Comparison of ENCODE assay signal across 20 cellular contexts in the genomic region with DNA sequence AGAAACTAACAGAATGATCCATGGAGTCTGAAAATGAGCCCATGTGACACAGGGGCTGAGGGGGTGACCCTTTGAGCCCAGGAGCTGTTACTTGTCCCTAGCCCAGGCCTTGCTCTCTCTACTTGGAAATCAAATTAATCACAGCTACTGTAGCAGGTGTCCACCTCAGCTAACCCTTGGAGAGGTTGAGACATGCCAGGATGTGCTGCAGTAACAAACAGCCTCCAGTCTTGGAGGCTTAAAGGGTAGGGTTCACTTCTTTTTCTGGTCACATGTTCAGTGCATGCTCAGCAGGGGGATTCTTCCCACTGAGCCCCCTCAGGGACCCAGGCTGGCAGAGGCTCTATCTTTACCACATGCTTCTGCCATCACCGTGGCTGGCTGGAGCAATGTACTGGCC. TPM values are rescaled to one million over a fixed set of nuclear protein-coding genes. Genes with fewer than 3 reads are reported as not detected.
DNase-seq lines count a peak whose midpoint lies in the region; ATAC-seq, FAIRE-seq and TF ChIP-seq lines count a peak whose summit lies in the region.
"Had no signal": no experiment of that assay in that cellular context is flagged by ENCODE, and none has a peak within 500 bp of the region (broad histone marks: within the 10 kb centered on the region; RNA-seq: fewer than 3 reads in every experiment).

No MANE protein-coding gene starts in this region.

- peaks cover 12% of the 10 kb centered on the region for H3K36me3 Mint-ChIP-seq in neural progenitor cell

- peaks cover 23% of the 10 kb centered on the region for H3K27me3 Mint-ChIP-seq in neural progenitor cell (ENCODE audit: insufficient read depth, low read depth)
- H3K27me3 Mint-ChIP-seq: CD4-positive, CD25-positive, alpha-beta regulatory T cell had no signal

- TF ChIP-seq EP300 in HepG2 (IDR thresholded peaks at IDR 0.05; ENCODE audit: low read depth in 2 of 2, low read length in 2 of 2), result no peak
- no peak for TF ChIP-seq EP300 in HepG2 (CRISPR knock-in tag; IDR thresholded peaks at IDR 0.05; ENCODE audit: borderline replicate concordance)

- DNase-seq in HepG2 (ENCODE audit: low spot score), result no peak
- DNase-seq in right lobe of liver, result no peak
- no peak for DNase-seq in Panc1 (ENCODE audit: low read depth, low spot score)
- DNase-seq in neuronal stem cell (ENCODE audit: low spot score), result no peak
- no peak for DNase-seq in neural progenitor cell (ENCODE audit: low spot score)
- no peak for DNase-seq in activated CD8-positive, alpha-beta memory T cell treated with anti-CD3 and anti-CD28 coated beads, Interleukin-2, amount 50 U/mL, for 4 hours
- DNase-seq: 8988T; Caco-2; CD4-positive, CD25-positive, alpha-beta regulatory T cell; CD8-positive, alpha-beta T cell; DMS153; DND-41; GM23248; H7; HCEC 1CT had no signal

- intact Hi-C loops in HepG2 (cut with micrococcal nuclease; ENCODE audit: unreplicated experiment), result no loop called here
- intact Hi-C loops in right lobe of liver (cut with DNase I), result no loop called here
- intact Hi-C loops in Panc1 (cut with micrococcal nuclease; ENCODE audit: unreplicated experiment), result no loop called here

- WGBS in HepG2 (ENCODE audit: low lambda C conversion rate), result 100% methylated on average over 1 of the region's 1 CpG
- 100% methylated on average over 1 of the region's 1 CpG for WGBS in right lobe of liver (ENCODE audit: insufficient coverage, low coverage, low lambda C conversion rate, missing lambda C conversion rate)
- no CpG with 5 or more reads among the region's 1 CpG for WGBS in neuronal stem cell (ENCODE audit: extremely low coverage in 2 of 2, insufficient read length in 2 of 2, insufficient replicate concordance in 1 of 2), 2 donors

- H3K27me3 ChIP-seq in HepG2 (ENCODE audit: control insufficient read depth in 1 of 2, insufficient read depth in 2 of 2, low read length in 2 of 2), result no peaks in the 10 kb centered on the region
- H3K27me3 ChIP-seq in right lobe of liver, result no peaks in the 10 kb centered on the region
- H3K27me3 ChIP-seq in Panc1 (ENCODE audit: control insufficient read depth, insufficient read depth, low read length), result no peaks in the 10 kb centered on the region
- no peaks in the 10 kb centered on the region for H3K27me3 ChIP-seq in neuronal stem cell (ENCODE audit: control insufficient read depth in 3 of 3, insufficient read depth in 3 of 3, low read depth in 1 of 3, low read length in 3 of 3)
- no peaks in the 10 kb centered on the region for H3K27me3 ChIP-seq in neural progenitor cell

- no peak overlapping the region for H3K4ac ChIP-seq in neuronal stem cell (ENCODE audit: low read length)

- H3K4me3 Mint-ChIP-seq in neural progenitor cell, result no peak overlapping the region
- H3K4me3 Mint-ChIP-seq: CD4-positive, CD25-positive, alpha-beta regulatory T cell; CD8-positive, alpha-beta T cell had no signal

- H3K9me3 ChIP-seq in HepG2 (ENCODE audit: low read length) (no peaks in the 10 kb centered on the region), right lobe of liver (no peaks in the 10 kb centered on the region), Panc1 (ENCODE audit: control insufficient read depth, insufficient read depth, low read depth, low read length) (no peaks in the 10 kb centered on the region), neuronal stem cell (replicated peaks in 1 of 2; ENCODE audit: control insufficient read depth in 2 of 2, insufficient read depth in 1 of 2, low read depth in 1 of 2, low read length in 2 of 2) (peaks cover 0 to 2% of the 10 kb centered on the region in 2 donors), neural progenitor cell (ENCODE audit: low read depth) (no peaks in the 10 kb centered on the region)
- H3K9me3 ChIP-seq: Caco-2 had no signal

- H3K79me2 ChIP-seq in HepG2 (ENCODE audit: insufficient read depth, low read length) (no peaks in the 10 kb centered on the region), neural progenitor cell (ENCODE audit: low read depth) (no peaks in the 10 kb centered on the region)

- no peaks in the 10 kb centered on the region for H3K79me1 ChIP-seq in neuronal stem cell (ENCODE audit: low read depth, low read length)

- H3K4me1 ChIP-seq in HepG2 (ENCODE audit: insufficient read depth, low read length), result no peaks in the 10 kb centered on the region
- H3K4me1 ChIP-seq in right lobe of liver, result peaks cover 0 to 9% (median 0%) of the 10 kb centered on the region in 4 donors
- H3K4me1 ChIP-seq in Panc1 (ENCODE audit: control insufficient read depth, insufficient read depth, low read length), result no peaks in the 10 kb centered on the region; the same call in 1 of the 2 replicates
- peaks cover 0 to 11% of the 10 kb centered on the region in 2 donors for H3K4me1 ChIP-seq in neuronal stem cell (ENCODE audit: control insufficient read depth in 2 of 2, insufficient read depth in 1 of 2, low read depth in 1 of 2, low read length in 2 of 2)
- peaks cover 27% of the 10 kb centered on the region for H3K4me1 ChIP-seq in neural progenitor cell
- H3K4me1 ChIP-seq: Caco-2 had no signal

- H2BK12ac ChIP-seq in neuronal stem cell (ENCODE audit: low read length), result no peak overlapping the region

- peak overlapping the region; percentile 50 for H3K18ac ChIP-seq in neuronal stem cell (ENCODE audit: low read length)

- H3K27ac ChIP-seq in HepG2 (ENCODE audit: extremely low read length, insufficient read depth, low read length), result no peak overlapping the region
- no peak overlapping the region for H3K27ac ChIP-seq in right lobe of liver
- H3K27ac ChIP-seq in Panc1 (ENCODE audit: low read length), result no peak overlapping the region
- no peak overlapping the region for H3K27ac ChIP-seq in neuronal stem cell (replicated peaks; ENCODE audit: low read length)
- no peak overlapping the region for H3K27ac ChIP-seq in neural progenitor cell
- H3K27ac ChIP-seq: C4-2B, GM23248 had no signal

- no peak overlapping the region for H3K23ac ChIP-seq in neuronal stem cell (ENCODE audit: low read depth, low read length, poor library complexity)

- no peak overlapping the region for H3K4me3 ChIP-seq in HepG2 (replicated peaks in 1 of 3; ENCODE audit: insufficient read depth in 1 of 3, low read depth in 2 of 3, low read length in 3 of 3)
- H3K4me3 ChIP-seq in right lobe of liver, result no peak overlapping the region
- no peak overlapping the region for H3K4me3 ChIP-seq in Panc1 (ENCODE audit: low read depth in 2 of 2, low read length in 2 of 2)
- no peak overlapping the region for H3K4me3 ChIP-seq in neuronal stem cell (ENCODE audit: low read length in 2 of 2)
- H3K4me3 ChIP-seq in neural progenitor cell, result no peak overlapping the region
- H3K4me3 ChIP-seq: GM23248 had no signal

- no peak overlapping the region for H2AFZ ChIP-seq in HepG2 (ENCODE audit: low read length)
- H2AFZ ChIP-seq in neuronal stem cell (ENCODE audit: low read length), result no peak overlapping the region
- H2AFZ ChIP-seq in neural progenitor cell (replicated peaks), result no peak overlapping the region
- H2AFZ ChIP-seq: GM23248 had no signal

- H3K9me3 Mint-ChIP-seq in neural progenitor cell, result peaks cover 2% of the 10 kb centered on the region
- H3K9me3 Mint-ChIP-seq: CD4-positive, CD25-positive, alpha-beta regulatory T cell; CD8-positive, alpha-beta T cell had no signal

- H2AK5ac ChIP-seq in neuronal stem cell (ENCODE audit: low read depth, low read length), result no peak overlapping the region

- no peak overlapping the region for H3K9ac ChIP-seq in HepG2 (ENCODE audit: insufficient read depth, low read depth, low read length)
- H3K9ac ChIP-seq in neuronal stem cell (ENCODE audit: low read depth, low read length, poor library complexity), result no peak overlapping the region
- H3K9ac ChIP-seq in neural progenitor cell, result no peak overlapping the region
- H3K9ac ChIP-seq: GM23248 had no signal

- H3K4me2 ChIP-seq in HepG2 (ENCODE audit: low read depth, low read length) (no peak overlapping the region), neuronal stem cell (ENCODE audit: insufficient read depth, low read length, poor library complexity, severe bottlenecking) (no peak overlapping the region), neural progenitor cell (no peak overlapping the region)

- no TSS peak for BruUV-seq in HepG2 (replicated peaks; lab: Mats Ljungman, UMichigan)
- no TSS peak for BruUV-seq in Panc1 (replicated peaks; lab: Mats Ljungman, UMichigan)

- H3K4me1 Mint-ChIP-seq in neural progenitor cell, result peaks cover 47% of the 10 kb centered on the region
- H3K4me1 Mint-ChIP-seq: CD4-positive, CD25-positive, alpha-beta regulatory T cell had no signal

- H3K14ac ChIP-seq in neuronal stem cell (ENCODE audit: low read length), result no peak overlapping the region

- H4K8ac ChIP-seq in neuronal stem cell (ENCODE audit: low read depth, low read length), result no peak overlapping the region

- no peak overlapping the region for H2BK15ac ChIP-seq in neuronal stem cell (ENCODE audit: low read length)

- H4K91ac ChIP-seq in neuronal stem cell (ENCODE audit: low read depth, low read length, poor library complexity), result no peak overlapping the region

- FAIRE-seq in HepG2 (lab: Jason Lieb, UNC), result no peak
- FAIRE-seq: G401.6, GM19239, H1 had no signal

- H3K36me3 ChIP-seq in HepG2 (replicated peaks in 1 of 2; ENCODE audit: control insufficient read depth in 1 of 2, insufficient read depth in 2 of 2, low read length in 2 of 2), result peaks cover 7 to 21% of the 10 kb centered on the region in 2 experiments
- H3K36me3 ChIP-seq in right lobe of liver, result peaks cover 0 to 11% (median 5%) of the 10 kb centered on the region in 4 donors
- H3K36me3 ChIP-seq in Panc1 (ENCODE audit: control insufficient read depth, insufficient read depth, low read length), result peaks cover 7% of the 10 kb centered on the region; the same call in 1 of the 2 replicates
- peaks cover 13 to 35% of the 10 kb centered on the region in 2 donors for H3K36me3 ChIP-seq in neuronal stem cell (replicated peaks in 1 of 2; ENCODE audit: control insufficient read depth in 2 of 2, insufficient read depth in 2 of 2, low read length in 2 of 2)
- H3K36me3 ChIP-seq in neural progenitor cell, result no peaks in the 10 kb centered on the region

- H2BK120ac ChIP-seq in neuronal stem cell (ENCODE audit: low read depth, low read length), result no peak overlapping the region

- TF ChIP-seq POLR2A in HepG2 (IDR thresholded peaks at IDR 0.05; ENCODE audit: insufficient read depth in 1 of 2, low read depth in 2 of 2, low read length in 2 of 2) (no peak), right lobe of liver (IDR thresholded peaks at IDR 0.05) (no peak)

- in situ Hi-C loops in HepG2 (cut with HindIII; ENCODE audit: extremely low pct_ligation_motif_present, low pct_unique_long_range_greater_than_20kb), result no loop called here
- in situ Hi-C loops in Panc1 (cut with HindIII; ENCODE audit: low pct_unique_long_range_greater_than_20kb, low sequenced_read_pairs), result no loop called here

- no peak overlapping the region for H2BK5ac ChIP-seq in neuronal stem cell (ENCODE audit: low read length)

- peaks cover 4% of the 10 kb centered on the region; the same call in 1 of the 2 replicates for H4K20me1 ChIP-seq in HepG2 (ENCODE audit: insufficient read depth, low read length)
- no peaks in the 10 kb centered on the region for H4K20me1 ChIP-seq in neural progenitor cell (ENCODE audit: low read depth)

- POLR2A ChIA-PET in HepG2 (lab: Yijun Ruan, JAX), result no interaction called here
- POLR2A ChIA-PET in Panc1 (lab: Charles Lee), result no interaction called here

- TF ChIP-seq RAD21 in HepG2 (CRISPR knock-in tag; IDR thresholded peaks at IDR 0.05), result no peak

- TF ChIP-seq CTCF in HepG2 (CRISPR knock-in tag; IDR thresholded peaks at IDR 0.05) (no peak), right lobe of liver (IDR thresholded peaks at IDR 0.05) (no peak), Panc1 (IDR thresholded peaks at IDR 0.05) (no peak), neural progenitor cell (IDR thresholded peaks at IDR 0.05) (no peak)

- no peak for ATAC-seq in HepG2
- no peak for ATAC-seq in right lobe of liver
- peak; percentile 33; the same call in 1 of the 2 replicates for ATAC-seq in Panc1
- ATAC-seq in HG03025 (IDR thresholded peaks at IDR 0.05; ENCODE audit: low FRiP score, unreplicated experiment), result no peak
- ATAC-seq: CD8-positive, alpha-beta T cell had no signal

- H3K27ac Mint-ChIP-seq in neural progenitor cell, result no peak overlapping the region
- H3K27ac Mint-ChIP-seq: CD4-positive, CD25-positive, alpha-beta regulatory T cell; CD8-positive, alpha-beta T cell had no signal

- peaks cover 13% of the 10 kb centered on the region for H3F3A ChIP-seq in neural progenitor cell (ENCODE audit: low read depth)

- CTCF ChIA-PET in HepG2 (lab: Yijun Ruan, JAX; ENCODE audit: low intra/inter-chr PET ratio, low total read pairs), result no interaction called here
- CTCF ChIA-PET in Panc1 (lab: Charles Lee), result no interaction called here

RNA-seq across cellular contexts. Expression of a gene that starts 21.4 kb away (rescaled TPM):
- total RNA-seq in HepG2 (2016; rRNA removed; fragmentation: Illumina TruSeq; extraction: Trizol) (16.0 and 25.8 TPM in 2 replicates), right lobe of liver (10 to 100 TPM; 13.9 to 25.9 (median 23.3) TPM), Panc1 (2021; ENCODE audit: unreplicated experiment) (42.6 TPM), neural progenitor cell (ENCODE audit: low replicate concordance) (11.8 and 27.4 TPM in 2 replicates)
- total RNA-seq in HepG2 (2016; cell fraction: cytosol; rRNA removed; fragmentation: Illumina TruSeq; extraction: Trizol; ENCODE audit: low read depth), result 5.2 and 7.7 TPM in 2 replicates
- total RNA-seq in HepG2 (2016; cell fraction: insoluble cytoplasmic fraction; rRNA removed; fragmentation: Illumina TruSeq; extraction: Trizol), result 18.1 and 26.7 TPM in 2 replicates
- 14.2 and 15.9 TPM in 2 replicates for total RNA-seq in HepG2 (2016; cell fraction: membrane; rRNA removed; fragmentation: Illumina TruSeq; extraction: Trizol)
- 19.5 and 20.8 TPM in 2 replicates for total RNA-seq in HepG2 (2016; cell fraction: nucleus; rRNA removed; fragmentation: Illumina TruSeq; extraction: Trizol)
- polyA plus RNA-seq in HepG2 (2011; rRNA removed), result 25.4 and 35.4 TPM in 2 replicates
- 20.8 and 29.8 TPM in 2 replicates for polyA plus RNA-seq in HepG2 (2011; cell fraction: cytosol; rRNA removed)
- 39.0 and 41.7 TPM in 2 replicates for polyA plus RNA-seq in HepG2 (2011; cell fraction: nucleus; rRNA removed)
- polyA plus RNA-seq in HepG2 (2012), result 13.0 and 16.0 TPM in 2 replicates
- 5.6 and 6.4 TPM in 2 replicates for polyA plus RNA-seq in HepG2 (2016; cell fraction: cytosol; fragmentation: Illumina TruSeq; extraction: Trizol; ENCODE audit: low read depth)
- 14.3 TPM in 2 replicates for polyA plus RNA-seq in HepG2 (2016; cell fraction: insoluble cytoplasmic fraction; fragmentation: Illumina TruSeq; extraction: Trizol; ENCODE audit: low read depth)
- 9.6 and 10.9 TPM in 2 replicates for polyA plus RNA-seq in HepG2 (2016; cell fraction: membrane; fragmentation: Illumina TruSeq; extraction: Trizol; ENCODE audit: low read depth)
- polyA plus RNA-seq in HepG2 (2016; cell fraction: nucleus; fragmentation: Illumina TruSeq; extraction: Trizol; ENCODE audit: insufficient read depth, low read depth), result 34.7 and 36.4 TPM in 2 replicates
- 60.4 and 130 TPM in 2 replicates for polyA minus RNA-seq in HepG2 (2011; rRNA and poly(A)+ RNA removed; ENCODE audit: low replicate concordance)
- polyA minus RNA-seq in HepG2 (2011; cell fraction: cytosol; rRNA and poly(A)+ RNA removed), result 12.0 and 12.9 TPM in 2 replicates
- polyA minus RNA-seq in HepG2 (2011; cell fraction: nucleus; rRNA and poly(A)+ RNA removed), result 12.6 and 20.5 TPM in 2 replicates
- 52.6 TPM for polyA plus RNA-seq in Panc1 (2012; ENCODE audit: insufficient read length)
- polyA plus RNA-seq in neuronal stem cell (2013, experiment 1 of 2), result 17.1 TPM
- 16.1 TPM for polyA plus RNA-seq in neuronal stem cell (2013, experiment 2 of 2)

RNA-seq across cellular contexts. Expression of a gene that starts 29.1 kb away (rescaled TPM):
- 133 and 134 TPM in 2 replicates for total RNA-seq in HepG2 (2016; rRNA removed; fragmentation: Illumina TruSeq; extraction: Trizol)
- total RNA-seq in HepG2 (2016; cell fraction: cytosol; rRNA removed; fragmentation: Illumina TruSeq; extraction: Trizol; ENCODE audit: low read depth), result 22.3 and 24.9 TPM in 2 replicates
- total RNA-seq in HepG2 (2016; cell fraction: insoluble cytoplasmic fraction; rRNA removed; fragmentation: Illumina TruSeq; extraction: Trizol), result 115 and 130 TPM in 2 replicates
- total RNA-seq in HepG2 (2016; cell fraction: membrane; rRNA removed; fragmentation: Illumina TruSeq; extraction: Trizol), result 33.8 and 39.4 TPM in 2 replicates
- 68.8 and 75.2 TPM in 2 replicates for total RNA-seq in HepG2 (2016; cell fraction: nucleus; rRNA removed; fragmentation: Illumina TruSeq; extraction: Trizol)
- 34.3 and 43.5 TPM in 2 replicates for polyA plus RNA-seq in HepG2 (2011; rRNA removed)
- 28.9 and 46.8 TPM in 2 replicates for polyA plus RNA-seq in HepG2 (2011; cell fraction: cytosol; rRNA removed)
- 34.6 and 57.1 TPM in 2 replicates for polyA plus RNA-seq in HepG2 (2011; cell fraction: nucleus; rRNA removed)
- polyA plus RNA-seq in HepG2 (2012), result 19.7 and 32.1 TPM in 2 replicates
- polyA plus RNA-seq in HepG2 (2016; cell fraction: cytosol; fragmentation: Illumina TruSeq; extraction: Trizol; ENCODE audit: low read depth), result 7.2 and 8.0 TPM in 2 replicates
- 74.7 and 93.0 TPM in 2 replicates for polyA plus RNA-seq in HepG2 (2016; cell fraction: insoluble cytoplasmic fraction; fragmentation: Illumina TruSeq; extraction: Trizol; ENCODE audit: low read depth)
- polyA plus RNA-seq in HepG2 (2016; cell fraction: membrane; fragmentation: Illumina TruSeq; extraction: Trizol; ENCODE audit: low read depth), result 14.0 and 16.6 TPM in 2 replicates
- 65.8 and 73.2 TPM in 2 replicates for polyA plus RNA-seq in HepG2 (2016; cell fraction: nucleus; fragmentation: Illumina TruSeq; extraction: Trizol; ENCODE audit: insufficient read depth, low read depth)
- 166 and 435 TPM in 2 replicates for polyA minus RNA-seq in HepG2 (2011; rRNA and poly(A)+ RNA removed; ENCODE audit: low replicate concordance)
- polyA minus RNA-seq in HepG2 (2011; cell fraction: cytosol; rRNA and poly(A)+ RNA removed), result 38.0 and 60.1 TPM in 2 replicates
- polyA minus RNA-seq in HepG2 (2011; cell fraction: nucleus; rRNA and poly(A)+ RNA removed), result 20.4 and 28.2 TPM in 2 replicates
- 10 to 100 TPM in 2 of 6 experiments, 1 to 10 TPM in 4; 1.6 to 25.3 (median 3.2) TPM for total RNA-seq in right lobe of liver
- 132 TPM for total RNA-seq in Panc1 (2021; ENCODE audit: unreplicated experiment)
- polyA plus RNA-seq in Panc1 (2012; ENCODE audit: insufficient read length), result 106 TPM
- polyA plus RNA-seq in neuronal stem cell (2013, experiment 1 of 2), result 68.7 TPM
- 67.7 TPM for polyA plus RNA-seq in neuronal stem cell (2013, experiment 2 of 2)
- total RNA-seq in neural progenitor cell (ENCODE audit: low replicate concordance), result 104 and 180 TPM in 2 replicates

RNA-seq across cellular contexts. Expression of a gene that starts 59.8 kb away (rescaled TPM):
- total RNA-seq in HepG2 (2016; rRNA removed; fragmentation: Illumina TruSeq; extraction: Trizol) (13.5 and 25.1 TPM in 2 replicates), right lobe of liver (1 to 10 TPM in 1 of 6 experiments, under 1 TPM in 5; 0.19 to 1.6 (median 0.63) TPM), Panc1 (2021; ENCODE audit: unreplicated experiment) (15.3 TPM), neural progenitor cell (ENCODE audit: low replicate concordance) (18.4 and 43.8 TPM in 2 replicates)
- total RNA-seq in HepG2 (2016; cell fraction: cytosol; rRNA removed; fragmentation: Illumina TruSeq; extraction: Trizol; ENCODE audit: low read depth), result 11.1 and 12.1 TPM in 2 replicates
- total RNA-seq in HepG2 (2016; cell fraction: insoluble cytoplasmic fraction; rRNA removed; fragmentation: Illumina TruSeq; extraction: Trizol), result 12.9 and 25.2 TPM in 2 replicates
- 17.4 and 19.2 TPM in 2 replicates for total RNA-seq in HepG2 (2016; cell fraction: membrane; rRNA removed; fragmentation: Illumina TruSeq; extraction: Trizol)
- 22.7 and 24.9 TPM in 2 replicates for total RNA-seq in HepG2 (2016; cell fraction: nucleus; rRNA removed; fragmentation: Illumina TruSeq; extraction: Trizol)
- 20.4 and 31.7 TPM in 2 replicates for polyA plus RNA-seq in HepG2 (2011; rRNA removed)
- 24.7 and 33.2 TPM in 2 replicates for polyA plus RNA-seq in HepG2 (2011; cell fraction: cytosol; rRNA removed)
- 25.3 and 29.3 TPM in 2 replicates for polyA plus RNA-seq in HepG2 (2011; cell fraction: nucleus; rRNA removed)
- 12.3 and 15.4 TPM in 2 replicates for polyA plus RNA-seq in HepG2 (2012)
- 13.5 and 14.7 TPM in 2 replicates for polyA plus RNA-seq in HepG2 (2016; cell fraction: cytosol; fragmentation: Illumina TruSeq; extraction: Trizol; ENCODE audit: low read depth)
- 12.3 and 15.0 TPM in 2 replicates for polyA plus RNA-seq in HepG2 (2016; cell fraction: insoluble cytoplasmic fraction; fragmentation: Illumina TruSeq; extraction: Trizol; ENCODE audit: low read depth)
- polyA plus RNA-seq in HepG2 (2016; cell fraction: membrane; fragmentation: Illumina TruSeq; extraction: Trizol; ENCODE audit: low read depth), result 18.5 and 19.8 TPM in 2 replicates
- polyA plus RNA-seq in HepG2 (2016; cell fraction: nucleus; fragmentation: Illumina TruSeq; extraction: Trizol; ENCODE audit: insufficient read depth, low read depth), result 39.4 and 41.1 TPM in 2 replicates
- polyA minus RNA-seq in HepG2 (2011; rRNA and poly(A)+ RNA removed; ENCODE audit: low replicate concordance), result 19.7 and 24.8 TPM in 2 replicates
- polyA minus RNA-seq in HepG2 (2011; cell fraction: cytosol; rRNA and poly(A)+ RNA removed), result 10.5 and 11.6 TPM in 2 replicates
- polyA minus RNA-seq in HepG2 (2011; cell fraction: nucleus; rRNA and poly(A)+ RNA removed), result 5.3 and 7.3 TPM in 2 replicates
- polyA plus RNA-seq in Panc1 (2012; ENCODE audit: insufficient read length), result 27.2 TPM
- 26.3 TPM for polyA plus RNA-seq in neuronal stem cell (2013, experiment 1 of 2)
- polyA plus RNA-seq in neuronal stem cell (2013, experiment 2 of 2), result 24.4 TPM
